In the genomic region with DNA sequence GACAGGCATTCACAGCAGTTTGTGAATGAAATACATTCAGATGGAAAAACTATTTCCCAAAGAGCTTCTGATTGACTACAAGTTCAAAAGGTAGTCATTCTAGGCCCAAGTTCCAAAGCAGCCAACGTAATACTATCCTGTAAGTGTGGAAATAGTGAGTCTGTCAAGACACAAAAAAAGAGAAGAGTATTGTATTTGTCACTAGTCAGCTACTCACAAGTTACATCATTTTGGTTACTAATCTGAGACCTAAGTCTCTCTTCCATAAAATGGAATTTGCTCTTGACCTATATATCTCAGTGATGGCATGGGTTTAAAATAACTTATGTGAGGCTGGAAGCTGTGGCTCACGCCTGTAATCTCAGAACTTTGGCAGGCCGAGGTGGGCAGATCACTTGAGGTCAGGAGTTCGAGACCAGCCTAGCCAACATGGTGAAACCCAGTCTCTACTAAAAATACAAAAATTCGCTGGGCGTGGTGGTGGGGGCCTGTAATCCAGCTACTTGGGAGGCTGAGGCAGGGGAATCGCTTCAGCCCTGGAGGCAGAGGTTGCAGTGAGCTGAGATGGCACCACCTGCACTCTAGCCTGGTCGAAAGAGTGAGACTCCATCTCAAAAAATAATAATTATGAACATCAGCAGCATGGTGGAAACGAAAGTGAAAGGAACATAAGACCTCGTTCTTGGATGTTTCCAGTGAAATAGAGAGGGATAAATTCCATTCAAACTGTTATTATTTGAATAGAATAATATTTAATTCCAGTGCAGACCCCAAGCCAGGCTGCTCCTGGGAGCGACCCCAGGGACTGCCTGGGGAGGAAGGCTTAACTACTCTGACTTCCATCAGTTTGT, we compare ENCODE assay signal across 1 cellular context.
TF ChIP-seq lines count a peak whose summit lies in the region.

No MANE protein-coding gene starts in this region.

TF ChIP-seq in K562, 482 proteins besides CTCF, POLR2A, EP300 and RAD21:
- TF ChIP-seq, protein P1, sequence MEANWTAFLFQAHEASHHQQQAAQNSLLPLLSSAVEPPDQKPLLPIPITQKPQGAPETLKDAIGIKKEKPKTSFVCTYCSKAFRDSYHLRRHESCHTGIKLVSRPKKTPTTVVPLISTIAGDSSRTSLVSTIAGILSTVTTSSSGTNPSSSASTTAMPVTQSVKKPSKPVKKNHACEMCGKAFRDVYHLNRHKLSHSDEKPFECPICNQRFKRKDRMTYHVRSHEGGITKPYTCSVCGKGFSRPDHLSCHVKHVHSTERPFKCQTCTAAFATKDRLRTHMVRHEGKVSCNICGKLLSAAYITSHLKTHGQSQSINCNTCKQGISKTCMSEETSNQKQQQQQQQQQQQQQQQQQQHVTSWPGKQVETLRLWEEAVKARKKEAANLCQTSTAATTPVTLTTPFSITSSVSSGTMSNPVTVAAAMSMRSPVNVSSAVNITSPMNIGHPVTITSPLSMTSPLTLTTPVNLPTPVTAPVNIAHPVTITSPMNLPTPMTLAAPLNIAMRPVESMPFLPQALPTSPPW (CRISPR knock-in tag; IDR thresholded peaks at IDR 0.05), result 0 out of 2 replicates have a peak, but pooled peaks have one; percentile 4
- TF ChIP-seq, protein P2, sequence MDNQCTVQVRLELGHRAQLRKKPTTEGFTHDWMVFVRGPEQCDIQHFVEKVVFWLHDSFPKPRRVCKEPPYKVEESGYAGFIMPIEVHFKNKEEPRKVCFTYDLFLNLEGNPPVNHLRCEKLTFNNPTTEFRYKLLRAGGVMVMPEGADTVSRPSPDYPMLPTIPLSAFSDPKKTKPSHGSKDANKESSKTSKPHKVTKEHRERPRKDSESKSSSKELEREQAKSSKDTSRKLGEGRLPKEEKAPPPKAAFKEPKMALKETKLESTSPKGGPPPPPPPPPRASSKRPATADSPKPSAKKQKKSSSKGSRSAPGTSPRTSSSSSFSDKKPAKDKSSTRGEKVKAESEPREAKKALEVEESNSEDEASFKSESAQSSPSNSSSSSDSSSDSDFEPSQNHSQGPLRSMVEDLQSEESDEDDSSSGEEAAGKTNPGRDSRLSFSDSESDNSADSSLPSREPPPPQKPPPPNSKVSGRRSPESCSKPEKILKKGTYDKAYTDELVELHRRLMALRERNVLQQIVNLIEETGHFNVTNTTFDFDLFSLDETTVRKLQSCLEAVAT (IDR thresholded peaks at IDR 0.05), result no peak
- TF ChIP-seq ZFX (CRISPR knock-in tag; IDR thresholded peaks at IDR 0.05) (0 out of 2 replicates have a peak, but pooled peaks have one; percentile 14), CEBPG (CRISPR knock-in tag; IDR thresholded peaks at IDR 0.05) (no peak), CEBPG (tag; conservative IDR thresholded peaks at IDR 0.05 in 1 of 2, IDR thresholded peaks at IDR 0.05 in 1 of 2) (0 out of 4 replicates have a peak, but pooled peaks of 1 of the 2 experiments have one; percentile 17), ZNF347 (CRISPR knock-in tag; IDR thresholded peaks at IDR 0.05; ENCODE audit: low read depth) (no peak), NEUROD1 (IDR thresholded peaks at IDR 0.05; ENCODE audit: borderline replicate concordance, low read depth, low read length, partially characterized antibody) (no peak), ZNF23 (CRISPR knock-in tag; IDR thresholded peaks at IDR 0.05) (no peak), CBX5 (IDR thresholded peaks at IDR 0.05; ENCODE audit: borderline replicate concordance, low read depth) (no peak)
- TF ChIP-seq, protein P3, sequence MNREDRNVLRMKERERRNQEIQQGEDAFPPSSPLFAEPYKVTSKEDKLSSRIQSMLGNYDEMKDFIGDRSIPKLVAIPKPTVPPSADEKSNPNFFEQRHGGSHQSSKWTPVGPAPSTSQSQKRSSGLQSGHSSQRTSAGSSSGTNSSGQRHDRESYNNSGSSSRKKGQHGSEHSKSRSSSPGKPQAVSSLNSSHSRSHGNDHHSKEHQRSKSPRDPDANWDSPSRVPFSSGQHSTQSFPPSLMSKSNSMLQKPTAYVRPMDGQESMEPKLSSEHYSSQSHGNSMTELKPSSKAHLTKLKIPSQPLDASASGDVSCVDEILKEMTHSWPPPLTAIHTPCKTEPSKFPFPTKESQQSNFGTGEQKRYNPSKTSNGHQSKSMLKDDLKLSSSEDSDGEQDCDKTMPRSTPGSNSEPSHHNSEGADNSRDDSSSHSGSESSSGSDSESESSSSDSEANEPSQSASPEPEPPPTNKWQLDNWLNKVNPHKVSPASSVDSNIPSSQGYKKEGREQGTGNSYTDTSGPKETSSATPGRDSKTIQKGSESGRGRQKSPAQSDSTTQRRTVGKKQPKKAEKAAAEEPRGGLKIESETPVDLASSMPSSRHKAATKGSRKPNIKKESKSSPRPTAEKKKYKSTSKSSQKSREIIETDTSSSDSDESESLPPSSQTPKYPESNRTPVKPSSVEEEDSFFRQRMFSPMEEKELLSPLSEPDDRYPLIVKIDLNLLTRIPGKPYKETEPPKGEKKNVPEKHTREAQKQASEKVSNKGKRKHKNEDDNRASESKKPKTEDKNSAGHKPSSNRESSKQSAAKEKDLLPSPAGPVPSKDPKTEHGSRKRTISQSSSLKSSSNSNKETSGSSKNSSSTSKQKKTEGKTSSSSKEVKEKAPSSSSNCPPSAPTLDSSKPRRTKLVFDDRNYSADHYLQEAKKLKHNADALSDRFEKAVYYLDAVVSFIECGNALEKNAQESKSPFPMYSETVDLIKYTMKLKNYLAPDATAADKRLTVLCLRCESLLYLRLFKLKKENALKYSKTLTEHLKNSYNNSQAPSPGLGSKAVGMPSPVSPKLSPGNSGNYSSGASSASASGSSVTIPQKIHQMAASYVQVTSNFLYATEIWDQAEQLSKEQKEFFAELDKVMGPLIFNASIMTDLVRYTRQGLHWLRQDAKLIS (CRISPR knock-in tag; IDR thresholded peaks at IDR 0.05), result no peak
- TF ChIP-seq, protein P4, sequence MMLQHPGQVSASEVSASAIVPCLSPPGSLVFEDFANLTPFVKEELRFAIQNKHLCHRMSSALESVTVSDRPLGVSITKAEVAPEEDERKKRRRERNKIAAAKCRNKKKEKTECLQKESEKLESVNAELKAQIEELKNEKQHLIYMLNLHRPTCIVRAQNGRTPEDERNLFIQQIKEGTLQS (IDR thresholded peaks at IDR 0.05), result 0 out of 2 replicates have a peak, but pooled peaks have one; percentile 32
- TF ChIP-seq, protein P4 (CRISPR knock-in tag; conservative IDR thresholded peaks at IDR 0.05), result no peak
- TF ChIP-seq, protein P5, sequence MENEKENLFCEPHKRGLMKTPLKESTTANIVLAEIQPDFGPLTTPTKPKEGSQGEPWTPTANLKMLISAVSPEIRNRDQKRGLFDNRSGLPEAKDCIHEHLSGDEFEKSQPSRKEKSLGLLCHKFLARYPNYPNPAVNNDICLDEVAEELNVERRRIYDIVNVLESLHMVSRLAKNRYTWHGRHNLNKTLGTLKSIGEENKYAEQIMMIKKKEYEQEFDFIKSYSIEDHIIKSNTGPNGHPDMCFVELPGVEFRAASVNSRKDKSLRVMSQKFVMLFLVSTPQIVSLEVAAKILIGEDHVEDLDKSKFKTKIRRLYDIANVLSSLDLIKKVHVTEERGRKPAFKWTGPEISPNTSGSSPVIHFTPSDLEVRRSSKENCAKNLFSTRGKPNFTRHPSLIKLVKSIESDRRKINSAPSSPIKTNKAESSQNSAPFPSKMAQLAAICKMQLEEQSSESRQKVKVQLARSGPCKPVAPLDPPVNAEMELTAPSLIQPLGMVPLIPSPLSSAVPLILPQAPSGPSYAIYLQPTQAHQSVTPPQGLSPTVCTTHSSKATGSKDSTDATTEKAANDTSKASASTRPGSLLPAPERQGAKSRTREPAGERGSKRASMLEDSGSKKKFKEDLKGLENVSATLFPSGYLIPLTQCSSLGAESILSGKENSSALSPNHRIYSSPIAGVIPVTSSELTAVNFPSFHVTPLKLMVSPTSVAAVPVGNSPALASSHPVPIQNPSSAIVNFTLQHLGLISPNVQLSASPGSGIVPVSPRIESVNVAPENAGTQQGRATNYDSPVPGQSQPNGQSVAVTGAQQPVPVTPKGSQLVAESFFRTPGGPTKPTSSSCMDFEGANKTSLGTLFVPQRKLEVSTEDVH (IDR thresholded peaks at IDR 0.05; ENCODE audit: low read depth, partially characterized antibody), result no peak
